1 cellular context compared by ENCODE assay signal in the genomic region with DNA sequence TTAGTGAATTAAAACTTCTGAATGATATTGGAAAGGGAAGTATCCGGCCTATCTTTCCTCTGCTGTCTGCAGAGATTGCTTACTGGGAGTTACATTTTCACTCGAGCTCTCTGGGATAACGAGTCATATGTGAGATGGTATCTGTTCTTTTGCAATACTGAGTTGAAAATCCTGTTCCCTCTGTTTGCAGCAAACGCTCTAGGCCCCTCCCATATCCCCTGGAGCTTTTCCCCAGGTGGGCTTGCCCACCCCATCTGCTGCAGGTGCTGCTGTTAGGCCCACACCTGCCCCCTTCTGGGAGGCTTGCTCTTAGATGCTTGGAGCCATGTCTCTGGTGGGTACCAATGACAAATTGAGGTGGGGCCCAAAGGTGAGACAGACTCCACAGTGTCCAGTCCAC.
TF ChIP-seq lines count a peak whose summit lies in the region.

No MANE protein-coding gene starts in this region.

TF ChIP-seq in HCT116, 20 proteins besides CTCF, POLR2A, EP300 and RAD21 (continued from another document):
- TF ChIP-seq, protein P1, sequence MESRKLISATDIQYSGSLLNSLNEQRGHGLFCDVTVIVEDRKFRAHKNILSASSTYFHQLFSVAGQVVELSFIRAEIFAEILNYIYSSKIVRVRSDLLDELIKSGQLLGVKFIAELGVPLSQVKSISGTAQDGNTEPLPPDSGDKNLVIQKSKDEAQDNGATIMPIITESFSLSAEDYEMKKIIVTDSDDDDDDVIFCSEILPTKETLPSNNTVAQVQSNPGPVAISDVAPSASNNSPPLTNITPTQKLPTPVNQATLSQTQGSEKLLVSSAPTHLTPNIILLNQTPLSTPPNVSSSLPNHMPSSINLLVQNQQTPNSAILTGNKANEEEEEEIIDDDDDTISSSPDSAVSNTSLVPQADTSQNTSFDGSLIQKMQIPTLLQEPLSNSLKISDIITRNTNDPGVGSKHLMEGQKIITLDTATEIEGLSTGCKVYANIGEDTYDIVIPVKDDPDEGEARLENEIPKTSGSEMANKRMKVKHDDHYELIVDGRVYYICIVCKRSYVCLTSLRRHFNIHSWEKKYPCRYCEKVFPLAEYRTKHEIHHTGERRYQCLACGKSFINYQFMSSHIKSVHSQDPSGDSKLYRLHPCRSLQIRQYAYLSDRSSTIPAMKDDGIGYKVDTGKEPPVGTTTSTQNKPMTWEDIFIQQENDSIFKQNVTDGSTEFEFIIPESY (IDR thresholded peaks at IDR 0.05; ENCODE audit: extremely low read depth, insufficient replicate concordance, low read length), result no peak
- TF ChIP-seq CEBPB (IDR thresholded peaks at IDR 0.05; ENCODE audit: low read depth) (no peak), POLR2AphosphoS5 (IDR thresholded peaks at IDR 0.05; ENCODE audit: low read depth, low read length) (no peak), MAX (IDR thresholded peaks at IDR 0.05) (no peak)
TF ChIP-seq in HCT116: peak in this region for 0.
